Comparison of ENCODE assay signal across 27 cellular contexts in genomic region chr17:52035336-52035915, GRCh38.
A peak's percentile ranks its signal among the peaks of the same experiment; 100 is the strongest.
DNase-seq lines count a peak whose midpoint lies in the region; ATAC-seq and TF ChIP-seq lines count a peak whose summit lies in the region.
"Had no signal": no experiment of that assay in that cellular context is flagged by ENCODE, and none has a peak within 500 bp of the region (broad histone marks: within the 10 kb centered on the region; RNA-seq: fewer than 3 reads in every experiment).

No MANE protein-coding gene starts in this region.

- H2AFZ ChIP-seq in neural progenitor cell (replicated peaks), result no peak overlapping the region
- H2AFZ ChIP-seq: parathyroid adenoma had no signal

- no peaks in the 10 kb centered on the region for H3K36me3 Mint-ChIP-seq in neural progenitor cell
- H3K36me3 Mint-ChIP-seq: activated naive CD8-positive, alpha-beta T cell treated with anti-CD3 and anti-CD28 coated beads, Interleukin-2, amount 10 ng/mL, durations not matched to agents 7 days and 5 days; CD8-positive, alpha-beta memory T cell had no signal

- H3K4me2 ChIP-seq in neural progenitor cell, result peak overlapping the region; percentile 59

- H3K27ac ChIP-seq in dorsolateral prefrontal cortex, result peak overlapping the region in 25 of 59 donors; percentile 11 to 84 (median 36)
- peak overlapping the region; percentile 74 for H3K27ac ChIP-seq in neural progenitor cell
- no peak overlapping the region for H3K27ac ChIP-seq in tibial artery
- H3K27ac ChIP-seq: ascending aorta, lower lobe of right lung, parathyroid adenoma, right lobe of liver had no signal

- H3K9me3 ChIP-seq in neural progenitor cell (ENCODE audit: low read depth), result no peaks in the 10 kb centered on the region
- no peaks in the 10 kb centered on the region for H3K9me3 ChIP-seq in tibial artery
- H3K9me3 ChIP-seq: ascending aorta, lower lobe of right lung, mucosa of descending colon, right lobe of liver had no signal

- no peaks in the 10 kb centered on the region for H3K36me3 ChIP-seq in neural progenitor cell
- no peaks in the 10 kb centered on the region for H3K36me3 ChIP-seq in tibial artery
- H3K36me3 ChIP-seq: ascending aorta, lower lobe of right lung, right lobe of liver had no signal

- TF ChIP-seq CTCF in dorsolateral prefrontal cortex (IDR thresholded peaks at IDR 0.05 in 54 of 56, conservative IDR thresholded peaks at IDR 0.05 in 2 of 56; ENCODE audit: low read depth in 1 of 56, partially characterized antibody in 56 of 56), result peak in 8 of 56 donors; percentile 9 to 27 (median 14)
- no peak for TF ChIP-seq CTCF in neural progenitor cell (IDR thresholded peaks at IDR 0.05)
- no peak for TF ChIP-seq CTCF in tibial artery (IDR thresholded peaks at IDR 0.05)
- no peak for TF ChIP-seq CTCF in foreskin fibroblast (IDR thresholded peaks at IDR 0.05; ENCODE audit: low read depth, low read length)

- peaks cover 18% of the 10 kb centered on the region for H3K4me1 ChIP-seq in neural progenitor cell
- no peaks in the 10 kb centered on the region for H3K4me1 ChIP-seq in tibial artery
- H3K4me1 ChIP-seq: ascending aorta, lower lobe of right lung, parathyroid adenoma, right lobe of liver had no signal

- H3K4me1 Mint-ChIP-seq in neural progenitor cell, result peaks cover 20% of the 10 kb centered on the region
- H3K4me1 Mint-ChIP-seq: activated naive CD8-positive, alpha-beta T cell treated with anti-CD3 and anti-CD28 coated beads, Interleukin-2, amount 10 ng/mL, durations not matched to agents 7 days and 5 days; CD8-positive, alpha-beta memory T cell had no signal

- H4K20me1 ChIP-seq in neural progenitor cell (ENCODE audit: low read depth), result no peaks in the 10 kb centered on the region

- peaks cover 10% of the 10 kb centered on the region for H3F3A ChIP-seq in neural progenitor cell (ENCODE audit: low read depth)

- intact Hi-C loops in dorsolateral prefrontal cortex (cut with DNase I), result loop anchor here (10.0 kb wide), 1 partner anchor 69 kb away; no protein-coding TSS in a partner anchor
- intact Hi-C loops in tibial artery (cut with DNase I; ENCODE audit: low total_unique reads), result no loop called here

- H3K4me3 ChIP-seq in dorsolateral prefrontal cortex (no peak overlapping the region), neural progenitor cell (no peak overlapping the region), tibial artery (no peak overlapping the region), foreskin fibroblast (ENCODE audit: low read depth in 1 of 2, low read length in 2 of 2) (no peak overlapping the region)
- H3K4me3 ChIP-seq: ascending aorta, lower lobe of right lung, mucosa of descending colon, right lobe of liver had no signal

- ATAC-seq in HG02970 (IDR thresholded peaks at IDR 0.05; ENCODE audit: low FRiP score, unreplicated experiment), result no peak
- ATAC-seq: lower lobe of right lung; mucosa of descending colon; right lobe of liver; stimulated activated naive CD8-positive, alpha-beta T cell treated with anti-CD3 and anti-CD28 coated beads, Interleukin-15, Interleukin-2, amounts not matched to agents 100 U/mL and 50 U/mL, for 24 hours had no signal

- peak; percentile 55 for DNase-seq in Ammon's horn (ENCODE audit: low spot score)
- peak; percentile 33 for DNase-seq in NCI-H2029 treated with DMSO at 0.1 percent for 48 hours (lab: John Stamatoyannopoulos, UW)
- peak; percentile 5 to 80 (median 40) for DNase-seq in dorsolateral prefrontal cortex
- peak; percentile 55 for DNase-seq in neural progenitor cell (ENCODE audit: low spot score)
- DNase-seq in tibial artery, result no peak
- no peak for DNase-seq in foreskin fibroblast
- DNase-seq in epidermal melanocyte (ENCODE audit: insufficient read length, low spot score), result no peak
- DNase-seq: 8988T; activated effector memory CD4-positive, alpha-beta T cell treated with Interleukin-2 at 50 U/mL for 16 hours; activated naive CD8-positive, alpha-beta T cell treated with anti-CD3 and anti-CD28 coated beads, Interleukin-2, amount 10 ng/mL, durations not matched to agents 7 days and 5 days; activated T-cell treated with anti-CD3 and anti-CD28 coated beads for 4 hours; CD8-positive, alpha-beta memory T cell; dermis blood vessel endothelial cell; DMS53; islet precursor cell; Karpas-422; lower lobe of right lung; mucosa of descending colon; NCI-H187; NCI-H226; right lobe of liver; stimulated activated naive CD8-positive, alpha-beta T cell treated with anti-CD3 and anti-CD28 coated beads, Interleukin-15, Interleukin-2, amounts not matched to agents 100 U/mL and 50 U/mL, for 24 hours; T-helper 2 cell had no signal

- no peaks in the 10 kb centered on the region for H3K79me2 ChIP-seq in neural progenitor cell (ENCODE audit: low read depth)
- H3K79me2 ChIP-seq: parathyroid adenoma had no signal

- H3K27me3 Mint-ChIP-seq in neural progenitor cell (ENCODE audit: insufficient read depth, low read depth), result no peaks in the 10 kb centered on the region
- H3K27me3 Mint-ChIP-seq: activated naive CD8-positive, alpha-beta T cell treated with anti-CD3 and anti-CD28 coated beads, Interleukin-2, amount 10 ng/mL, durations not matched to agents 7 days and 5 days had no signal

- no peaks in the 10 kb centered on the region for H3K27me3 ChIP-seq in dorsolateral prefrontal cortex
- H3K27me3 ChIP-seq in neural progenitor cell, result no peaks in the 10 kb centered on the region
- no peaks in the 10 kb centered on the region for H3K27me3 ChIP-seq in tibial artery
- H3K27me3 ChIP-seq: ascending aorta, right lobe of liver had no signal

- H3K4me3 Mint-ChIP-seq in neural progenitor cell, result no peak overlapping the region
- H3K4me3 Mint-ChIP-seq: activated naive CD8-positive, alpha-beta T cell treated with anti-CD3 and anti-CD28 coated beads, Interleukin-2, amount 10 ng/mL, durations not matched to agents 7 days and 5 days; CD8-positive, alpha-beta memory T cell; nephron had no signal

- H3K27ac Mint-ChIP-seq in neural progenitor cell, result peak overlapping the region; percentile 67
- H3K27ac Mint-ChIP-seq: activated naive CD8-positive, alpha-beta T cell treated with anti-CD3 and anti-CD28 coated beads, Interleukin-2, amount 10 ng/mL, durations not matched to agents 7 days and 5 days; CD8-positive, alpha-beta memory T cell; nephron had no signal

- H3K9me3 Mint-ChIP-seq in neural progenitor cell, result no peaks in the 10 kb centered on the region
- H3K9me3 Mint-ChIP-seq: activated naive CD8-positive, alpha-beta T cell treated with anti-CD3 and anti-CD28 coated beads, Interleukin-2, amount 10 ng/mL, durations not matched to agents 7 days and 5 days; nephron had no signal

- no peak overlapping the region for H3K9ac ChIP-seq in neural progenitor cell
- H3K9ac ChIP-seq: parathyroid adenoma had no signal

Comparison
In these comparisons a context has a peak if more than half of its experiments do, and no peak if none do; other contexts are left out.
1. DNase-seq: peak in Ammon's horn (single experiment), NCI-H2029 treated with DMSO at 0.1 percent for 48 hours (single experiment), dorsolateral prefrontal cortex (10 of 10) and neural progenitor cell (single experiment); none in tibial artery (0 of 2), foreskin fibroblast (0 of 2) and epidermal melanocyte (single experiment).